Comparison of ENCODE assay signal across 9 cellular contexts in genomic region chr9:20551835-20552234, GRCh38.
A peak's percentile ranks its signal among the peaks of the same experiment; 100 is the strongest.
DNase-seq lines count a peak whose midpoint lies in the region; ATAC-seq and TF ChIP-seq lines count a peak whose summit lies in the region.
"Had no signal": no experiment of that assay in that cellular context is flagged by ENCODE, and none has a peak within 500 bp of the region (broad histone marks: within the 10 kb centered on the region; RNA-seq: fewer than 3 reads in every experiment).

No MANE protein-coding gene starts in this region.

- H3K9me3 ChIP-seq in body of pancreas (no peaks in the 10 kb centered on the region), upper lobe of right lung (no peaks in the 10 kb centered on the region)

- no peaks in the 10 kb centered on the region for H3K27me3 ChIP-seq in body of pancreas
- H3K27me3 ChIP-seq in upper lobe of right lung, result no peaks in the 10 kb centered on the region

- H3K27ac ChIP-seq in body of pancreas, result peak overlapping the region in 3 of 4 donors; percentile 53 to 72 (median 68)
- H3K27ac ChIP-seq in upper lobe of right lung, result no peak overlapping the region

- TF ChIP-seq CTCF in body of pancreas (IDR thresholded peaks at IDR 0.05) (no peak), upper lobe of right lung (IDR thresholded peaks at IDR 0.05) (no peak)

- peak; percentile 65 for ATAC-seq in GM19438 (IDR thresholded peaks at IDR 0.05; ENCODE audit: low read depth, unreplicated experiment)
- peak; percentile 76 for ATAC-seq in HG03342 (IDR thresholded peaks at IDR 0.05; ENCODE audit: unreplicated experiment)
- peak; percentile 57 for ATAC-seq in body of pancreas
- ATAC-seq in left ventricle myocardium superior, result no peak
- no peak for ATAC-seq in upper lobe of right lung

- peaks cover 5% of the 10 kb centered on the region for H3K4me1 ChIP-seq in body of pancreas
- H3K4me1 ChIP-seq in upper lobe of right lung, result peaks cover 6% of the 10 kb centered on the region

- WGBS in body of pancreas, 2 donors, result 32% methylated on average over 5 of the region's 5 CpGs

- in situ Hi-C loops in Caki2 (cut with HindIII; ENCODE audit: low pct_unique_long_range_greater_than_20kb, low sequenced_read_pairs), result no loop called here

- no peak for TF ChIP-seq POLR2A in body of pancreas (IDR thresholded peaks at IDR 0.05)

- no peak overlapping the region for H3K4me3 ChIP-seq in body of pancreas
- H3K4me3 ChIP-seq in upper lobe of right lung, result no peak overlapping the region

- DNase-seq in Caki2 (ENCODE audit: low read depth) (peak; percentile 86), body of pancreas (no peak), EL (no peak), left ventricle myocardium superior (no peak), upper lobe of right lung (no peak), NCI-H2171 (lab: John Stamatoyannopoulos, UW) (no peak)
- DNase-seq: DND-41 had no signal

- intact Hi-C loops in body of pancreas (cut with DNase I), result no loop called here
- intact Hi-C loops in left ventricle myocardium superior (cut with micrococcal nuclease), result loop anchor here (10.0 kb wide), 1 partner anchor 53 kb away; no protein-coding TSS in a partner anchor
- intact Hi-C loops in upper lobe of right lung (cut with DNase I), result no loop called here

- no peaks in the 10 kb centered on the region for H3K36me3 ChIP-seq in body of pancreas (replicated peaks in 1 of 2; ENCODE audit: insufficient read depth in 1 of 2, low read depth in 2 of 2)
- no peaks in the 10 kb centered on the region for H3K36me3 ChIP-seq in upper lobe of right lung

Comparison
In these comparisons a context has a peak if more than half of its experiments do, and no peak if none do; other contexts are left out.
1. ATAC-seq: peak in GM19438 (single experiment), HG03342 (single experiment) and body of pancreas (single experiment); none in left ventricle myocardium superior (single experiment) and upper lobe of right lung (single experiment).